37 cellular contexts compared by ENCODE assay signal in the genomic region with DNA sequence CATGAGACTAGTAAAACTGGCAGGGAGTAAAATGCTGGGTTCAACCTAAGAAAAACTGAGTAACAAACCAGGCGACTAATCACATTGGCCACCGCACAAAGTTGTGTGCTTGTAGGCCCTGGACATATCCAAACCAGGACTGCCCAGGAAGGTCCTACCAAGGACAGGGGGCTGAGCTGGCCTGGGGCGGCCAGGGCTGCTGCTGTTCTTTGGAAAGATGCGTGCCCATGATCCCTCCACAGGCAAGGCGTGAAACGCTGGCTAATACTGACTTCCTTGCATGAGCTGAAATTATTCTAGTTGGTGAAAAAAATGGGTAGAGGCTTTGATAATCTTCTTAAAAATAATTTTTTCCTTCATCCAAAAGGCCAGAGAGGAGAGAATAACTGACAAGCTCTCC. TPM values are rescaled to one million over a fixed set of nuclear protein-coding genes. Genes with fewer than 3 reads are reported as not detected.
"Had no signal": no experiment of that assay in that cellular context is flagged by ENCODE, and none has a peak within 500 bp of the region (broad histone marks: within the 10 kb centered on the region; RNA-seq: fewer than 3 reads in every experiment).

No MANE protein-coding gene starts in this region.

- DNase-seq: Karpas-422, Kasumi-1, KG1, MG63, MM.1S, MV-4-11, NCI-H1048, NCI-H1092, NCI-H1092 treated with DMSO at 0.1 percent for 48 hours, NCI-H1105, NCI-H1105 treated with DMSO at 0.1 percent for 48 hours, NCI-H1417, NCI-H1417 treated with DMSO at 0.1 percent for 48 hours, NCI-H1436, NCI-H1436 treated with DMSO at 0.1 percent for 48 hours, NCI-H146, NCI-H1694, NCI-H1694 treated with DMSO at 0.1 percent for 48 hours, NCI-H187, NCI-H187 treated with DMSO at 0.1 percent for 48 hours, NCI-H1930, NCI-H2029, NCI-H2029 treated with DMSO at 0.1 percent for 48 hours, NCI-H2081, NCI-H2081 treated with DMSO at 0.1 percent for 48 hours, NCI-H2107, NCI-H2171, NCI-H2171 treated with DMSO at 0.1 percent for 48 hours, NCI-H2227 treated with DMSO at 0.1 percent for 48 hours, NCI-H226, NCI-H345, NCI-H446, NCI-H446 treated with DMSO at 0.1 percent for 48 hours had no signal

- H3K9ac ChIP-seq: KMS-11 had no signal

- H3K27me3 ChIP-seq: MG63 had no signal

- H3K36me3 ChIP-seq: MG63 had no signal

- H3K9me3 ChIP-seq: MG63 had no signal

- H3K27ac ChIP-seq: KMS-11 had no signal

- H3K4me3 ChIP-seq: MG63 had no signal

- H3K4me2 ChIP-seq: KMS-11 had no signal

RNA-seq across cellular contexts. Expression of a gene that starts 56.9 kb away (rescaled TPM):
- total RNA-seq: M059J, MCF 10A, NCI-H460 had no signal
